Comparison of ENCODE assay signal across 10 cellular contexts in the genomic region with DNA sequence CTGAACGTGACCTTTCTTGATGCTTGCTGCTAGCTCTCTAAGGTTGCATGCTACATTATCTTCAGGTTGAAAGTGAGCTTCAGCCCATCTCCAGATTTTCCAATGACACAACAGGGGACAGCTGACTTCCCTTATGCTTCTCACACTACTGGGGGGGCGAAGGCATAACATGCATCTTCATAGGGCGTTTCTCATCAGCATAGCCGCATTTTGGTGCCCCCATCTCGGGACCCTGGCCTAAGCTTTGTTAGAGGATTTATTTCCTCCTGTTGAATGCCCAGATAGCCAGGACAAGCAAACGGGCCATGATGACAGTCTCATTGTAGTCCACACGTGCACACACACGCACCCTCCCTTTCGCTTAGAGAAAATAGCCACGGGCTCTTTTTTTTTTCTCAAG. TPM values are rescaled to one million over a fixed set of nuclear protein-coding genes. Genes with fewer than 3 reads are reported as not detected.
A peak's percentile ranks its signal among the peaks of the same experiment; 100 is the strongest.
DNase-seq lines count a peak whose midpoint lies in the region; ATAC-seq and TF ChIP-seq lines count a peak whose summit lies in the region.
"Had no signal": no experiment of that assay in that cellular context is flagged by ENCODE, and none has a peak within 500 bp of the region (broad histone marks: within the 10 kb centered on the region; RNA-seq: fewer than 3 reads in every experiment).

No MANE protein-coding gene starts in this region.

- no peak for TF ChIP-seq CTCF in gastroesophageal sphincter (IDR thresholded peaks at IDR 0.05)
- no peak for TF ChIP-seq CTCF in transverse colon (IDR thresholded peaks at IDR 0.05)

- no peak overlapping the region for H3K4ac ChIP-seq in neuronal stem cell (ENCODE audit: low read length)

- H3K18ac ChIP-seq in neuronal stem cell (ENCODE audit: low read length): no peak overlapping the region

- no peaks in the 10 kb centered on the region for H3K27me3 ChIP-seq in gastroesophageal sphincter
- H3K27me3 ChIP-seq in neuronal stem cell (ENCODE audit: control insufficient read depth in 3 of 3, insufficient read depth in 3 of 3, low read depth in 1 of 3, low read length in 3 of 3): peaks cover 0 to 23% (median 0%) of the 10 kb centered on the region in 3 experiments
- peaks cover 13% of the 10 kb centered on the region for H3K27me3 ChIP-seq in transverse colon

- no peaks in the 10 kb centered on the region for H3K4me1 Mint-ChIP-seq in activated CD4-positive, alpha-beta T cell treated with anti-CD3 and anti-CD28 coated beads, Interleukin-2, amount 10 ng/mL, durations not matched to agents 24 days and 14 days
- H3K4me1 Mint-ChIP-seq in activated naive CD4-positive, alpha-beta T cell treated with anti-CD3 and anti-CD28 coated beads, Interleukin-2, amount 10 ng/mL, durations not matched to agents 7 days and 5 days: no peaks in the 10 kb centered on the region

- H3K4me2 ChIP-seq in neuronal stem cell (ENCODE audit: insufficient read depth, low read length, poor library complexity, severe bottlenecking): no peak overlapping the region

- H3K27ac ChIP-seq in gastroesophageal sphincter (peak overlapping the region; percentile 44 to 84 (median 80)), neuronal stem cell (replicated peaks; ENCODE audit: low read length) (no peak overlapping the region), transverse colon (peak overlapping the region; percentile 17 to 66 (median 40))

- TF ChIP-seq POLR2A in gastroesophageal sphincter (IDR thresholded peaks at IDR 0.05) (no peak), transverse colon (IDR thresholded peaks at IDR 0.05) (no peak)

- peaks cover 0 to 4% of the 10 kb centered on the region in 2 donors for H3K36me3 ChIP-seq in gastroesophageal sphincter
- H3K36me3 ChIP-seq in neuronal stem cell (replicated peaks in 1 of 2; ENCODE audit: control insufficient read depth in 2 of 2, insufficient read depth in 2 of 2, low read length in 2 of 2): no peaks in the 10 kb centered on the region
- no peaks in the 10 kb centered on the region for H3K36me3 ChIP-seq in transverse colon

- no peak overlapping the region for H3K23ac ChIP-seq in neuronal stem cell (ENCODE audit: low read depth, low read length, poor library complexity)

- H3K4me3 ChIP-seq in gastroesophageal sphincter: peak overlapping the region in 1 of 2 donors; percentile 57
- no peak overlapping the region for H3K4me3 ChIP-seq in neuronal stem cell (ENCODE audit: low read length in 2 of 2)
- peak overlapping the region in 2 of 4 donors; percentile 33 to 57 for H3K4me3 ChIP-seq in transverse colon

- ATAC-seq in gastroesophageal sphincter: no peak
- ATAC-seq: naive thymus-derived CD8-positive, alpha-beta T cell had no signal

- intact Hi-C loops in transverse colon (cut with DNase I; ENCODE audit: low total_unique reads): no loop called here
- intact Hi-C loops in activated CD4-positive, alpha-beta T cell treated with anti-CD3 and anti-CD28 coated beads, Interleukin-2, amount 10 ng/mL, durations not matched to agents 24 days and 14 days (cut with micrococcal nuclease): no loop called here

- H2BK15ac ChIP-seq in neuronal stem cell (ENCODE audit: low read length): no peak overlapping the region

- no peak overlapping the region for H3K4me3 Mint-ChIP-seq in activated CD4-positive, alpha-beta T cell treated with anti-CD3 and anti-CD28 coated beads, Interleukin-2, amount 10 ng/mL, durations not matched to agents 24 days and 14 days
- H3K4me3 Mint-ChIP-seq in activated naive CD4-positive, alpha-beta T cell treated with anti-CD3 and anti-CD28 coated beads, Interleukin-2, amount 10 ng/mL, durations not matched to agents 7 days and 5 days: no peak overlapping the region
- H3K4me3 Mint-ChIP-seq: T-helper 1 cell treated with Interleukin-12 subunit alpha and Interleukin-12 subunit beta and Interleukin-4 antibody, amounts not matched to agents 30 μg/mL and 1 μg/mL, for 36 hours had no signal

- 53 to 56% methylated on average over 5 to 10 of the region's 10 CpGs for WGBS in gastroesophageal sphincter (ENCODE audit: low coverage in 1 of 2), 2 donors
- WGBS in neuronal stem cell (ENCODE audit: extremely low coverage in 2 of 2, insufficient read length in 2 of 2, insufficient replicate concordance in 1 of 2), 2 donors: no CpG with 5 or more reads among the region's 10 CpGs
- WGBS in transverse colon (ENCODE audit: low coverage in 1 of 2), 2 donors: 77 to 83% methylated on average over 3 to 10 of the region's 10 CpGs

- H2AK5ac ChIP-seq in neuronal stem cell (ENCODE audit: low read depth, low read length): no peak overlapping the region

- H3K27ac Mint-ChIP-seq in activated CD4-positive, alpha-beta T cell treated with anti-CD3 and anti-CD28 coated beads, Interleukin-2, amount 10 ng/mL, durations not matched to agents 24 days and 14 days: no peak overlapping the region
- no peak overlapping the region for H3K27ac Mint-ChIP-seq in activated naive CD4-positive, alpha-beta T cell treated with anti-CD3 and anti-CD28 coated beads, Interleukin-2, amount 10 ng/mL, durations not matched to agents 7 days and 5 days
- H3K27ac Mint-ChIP-seq: naive thymus-derived CD8-positive, alpha-beta T cell; T-helper 1 cell treated with Interleukin-12 subunit alpha and Interleukin-12 subunit beta and Interleukin-4 antibody, amounts not matched to agents 30 μg/mL and 1 μg/mL, for 36 hours had no signal

- no peak overlapping the region for H3K9ac ChIP-seq in neuronal stem cell (ENCODE audit: low read depth, low read length, poor library complexity)

- H4K8ac ChIP-seq in neuronal stem cell (ENCODE audit: low read depth, low read length): no peak overlapping the region

- peaks cover 44% of the 10 kb centered on the region for H3K27me3 Mint-ChIP-seq in activated CD4-positive, alpha-beta T cell treated with anti-CD3 and anti-CD28 coated beads, Interleukin-2, amount 10 ng/mL, durations not matched to agents 24 days and 14 days
- H3K27me3 Mint-ChIP-seq in activated naive CD4-positive, alpha-beta T cell treated with anti-CD3 and anti-CD28 coated beads, Interleukin-2, amount 10 ng/mL, durations not matched to agents 7 days and 5 days: peaks cover 43% of the 10 kb centered on the region

- H3K9me3 Mint-ChIP-seq in activated CD4-positive, alpha-beta T cell treated with anti-CD3 and anti-CD28 coated beads, Interleukin-2, amount 10 ng/mL, durations not matched to agents 24 days and 14 days: no peaks in the 10 kb centered on the region
- H3K9me3 Mint-ChIP-seq in activated naive CD4-positive, alpha-beta T cell treated with anti-CD3 and anti-CD28 coated beads, Interleukin-2, amount 10 ng/mL, durations not matched to agents 7 days and 5 days: no peaks in the 10 kb centered on the region
- H3K9me3 Mint-ChIP-seq: T-helper 1 cell treated with Interleukin-12 subunit alpha and Interleukin-12 subunit beta and Interleukin-4 antibody, amounts not matched to agents 30 μg/mL and 1 μg/mL, for 36 hours had no signal

- H3K79me1 ChIP-seq in neuronal stem cell (ENCODE audit: low read depth, low read length): no peaks in the 10 kb centered on the region

- no peaks in the 10 kb centered on the region for H3K36me3 Mint-ChIP-seq in activated CD4-positive, alpha-beta T cell treated with anti-CD3 and anti-CD28 coated beads, Interleukin-2, amount 10 ng/mL, durations not matched to agents 24 days and 14 days (ENCODE audit: low read depth)
- H3K36me3 Mint-ChIP-seq in activated naive CD4-positive, alpha-beta T cell treated with anti-CD3 and anti-CD28 coated beads, Interleukin-2, amount 10 ng/mL, durations not matched to agents 7 days and 5 days: no peaks in the 10 kb centered on the region

- H2BK120ac ChIP-seq in neuronal stem cell (ENCODE audit: low read depth, low read length): no peak overlapping the region

- CTCF ChIA-PET in activated naive CD4-positive, alpha-beta T cell treated with anti-CD3 and anti-CD28 coated beads, Interleukin-2, amount 10 ng/mL, durations not matched to agents 7 days and 5 days (lab: Charles Lee): interaction anchor here (0.6 kb wide), 2 partner anchors 62 to 94 kb away, joined by 3 to 6 read pairs; no protein-coding TSS in a partner anchor

- peaks cover 0 to 18% (median 10%) of the 10 kb centered on the region in 3 donors for H3K4me1 ChIP-seq in gastroesophageal sphincter
- peaks cover 1 to 3% of the 10 kb centered on the region in 2 donors for H3K4me1 ChIP-seq in neuronal stem cell (ENCODE audit: control insufficient read depth in 2 of 2, insufficient read depth in 1 of 2, low read depth in 1 of 2, low read length in 2 of 2)
- H3K4me1 ChIP-seq in transverse colon: peaks cover 0 to 12% (median 7%) of the 10 kb centered on the region in 4 donors

- no peak overlapping the region for H2BK5ac ChIP-seq in neuronal stem cell (ENCODE audit: low read length)

- in situ Hi-C loops in transverse colon (cut with MboI; ENCODE audit: low pct_ligation_motif_present in 1 of 4, low pct_unique_long_range_greater_than_20kb in 1 of 4, low sequenced_read_pairs in 3 of 4): no loop called here

- H4K91ac ChIP-seq in neuronal stem cell (ENCODE audit: low read depth, low read length, poor library complexity): no peak overlapping the region

- DNase-seq in NCI-H1417 (lab: John Stamatoyannopoulos, UW) (peak in 2 of 3 experiments; percentile 51 to 65), NCI-H1417 treated with DMSO at 0.1 percent for 48 hours (lab: John Stamatoyannopoulos, UW) (no peak), neuronal stem cell (ENCODE audit: low spot score) (peak; percentile 14), transverse colon (no peak), DMS79 (lab: John Stamatoyannopoulos, UW) (no peak)
- no peak for DNase-seq in activated CD4-positive, alpha-beta T cell treated with anti-CD3 and anti-CD28 coated beads, Interleukin-2, amount 10 ng/mL, durations not matched to agents 24 days and 14 days
- no peak for DNase-seq in activated naive CD4-positive, alpha-beta T cell treated with anti-CD3 and anti-CD28 coated beads, Interleukin-2, amount 10 ng/mL, durations not matched to agents 7 days and 5 days
- DNase-seq: naive thymus-derived CD8-positive, alpha-beta T cell had no signal

- H2BK12ac ChIP-seq in neuronal stem cell (ENCODE audit: low read length): no peak overlapping the region

- H2AFZ ChIP-seq in neuronal stem cell (ENCODE audit: low read length): peak overlapping the region; percentile 85

- no peaks in the 10 kb centered on the region for H3K9me3 ChIP-seq in gastroesophageal sphincter
- H3K9me3 ChIP-seq in neuronal stem cell (replicated peaks in 1 of 2; ENCODE audit: control insufficient read depth in 2 of 2, insufficient read depth in 1 of 2, low read depth in 1 of 2, low read length in 2 of 2): no peaks in the 10 kb centered on the region
- H3K9me3 ChIP-seq in transverse colon: no peaks in the 10 kb centered on the region

- H3K14ac ChIP-seq in neuronal stem cell (ENCODE audit: low read length): no peak overlapping the region

- no peak for TF ChIP-seq EP300 in gastroesophageal sphincter (IDR thresholded peaks at IDR 0.05)
- TF ChIP-seq EP300 in transverse colon (IDR thresholded peaks at IDR 0.05; ENCODE audit: low read depth): no peak

RNA-seq across cellular contexts. Expression of a gene that starts 30.7 kb away (rescaled TPM):
- total RNA-seq in gastroesophageal sphincter (10 to 100 TPM; 35.9 to 65.4 (median 53.3) TPM), transverse colon (100 to 1,000 TPM in 1 of 4 donors, 10 to 100 TPM in 2, 1 to 10 TPM in 1; 4.5 to 103 (median 15.0) TPM)
- polyA plus RNA-seq in neuronal stem cell (2013, experiment 1 of 2): 0.71 TPM
- 1.1 TPM for polyA plus RNA-seq in neuronal stem cell (2013, experiment 2 of 2)
- total RNA-seq in activated CD4-positive, alpha-beta T cell treated with anti-CD3 and anti-CD28 coated beads, Interleukin-2, amount 10 ng/mL, durations not matched to agents 24 days and 14 days: not detected in 2 replicates
- polyA plus RNA-seq: naive thymus-derived CD8-positive, alpha-beta T cell had no signal

Comparison
In these comparisons a context has a peak if more than half of its experiments do, and no peak if none do; other contexts are left out.
1. DNase-seq: peak in NCI-H1417 (2 of 3) and neuronal stem cell (single experiment); none in NCI-H1417 treated with DMSO at 0.1 percent for 48 hours (single experiment), transverse colon (single experiment), DMS79 (single experiment), activated CD4-positive, alpha-beta T cell treated with anti-CD3 and anti-CD28 coated beads, Interleukin-2, amount 10 ng/mL, durations not matched to agents 24 days and 14 days (single experiment) and activated naive CD4-positive, alpha-beta T cell treated with anti-CD3 and anti-CD28 coated beads, Interleukin-2, amount 10 ng/mL, durations not matched to agents 7 days and 5 days (single experiment).